ENCODE assay signal across 1 cellular context in genomic region chr3:128878556-128879124, GRCh38.
TF ChIP-seq lines count a peak whose summit lies in the region.

No MANE protein-coding gene starts in this region.

TF ChIP-seq in HepG2, 621 proteins besides CTCF, POLR2A, EP300 and RAD21 (continued from another document):
- TF ChIP-seq HMGA1 (CRISPR knock-in tag; conservative IDR thresholded peaks at IDR 0.05) (no peak), ZNF775 (CRISPR knock-in tag; IDR thresholded peaks at IDR 0.05; ENCODE audit: borderline replicate concordance) (no peak), ERF (CRISPR knock-in tag; IDR thresholded peaks at IDR 0.05) (no peak)
- TF ChIP-seq, protein P1, sequence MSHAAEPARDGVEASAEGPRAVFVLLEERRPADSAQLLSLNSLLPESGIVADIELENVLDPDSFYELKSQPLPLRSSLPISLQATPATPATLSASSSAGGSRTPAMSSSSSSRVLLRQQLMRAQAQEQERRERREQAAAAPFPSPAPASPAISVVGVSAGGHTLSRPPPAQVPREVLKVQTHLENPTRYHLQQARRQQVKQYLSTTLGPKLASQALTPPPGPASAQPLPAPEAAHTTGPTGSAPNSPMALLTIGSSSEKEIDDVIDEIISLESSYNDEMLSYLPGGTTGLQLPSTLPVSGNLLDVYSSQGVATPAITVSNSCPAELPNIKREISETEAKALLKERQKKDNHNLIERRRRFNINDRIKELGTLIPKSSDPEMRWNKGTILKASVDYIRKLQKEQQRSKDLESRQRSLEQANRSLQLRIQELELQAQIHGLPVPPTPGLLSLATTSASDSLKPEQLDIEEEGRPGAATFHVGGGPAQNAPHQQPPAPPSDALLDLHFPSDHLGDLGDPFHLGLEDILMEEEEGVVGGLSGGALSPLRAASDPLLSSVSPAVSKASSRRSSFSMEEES (CRISPR knock-in tag; IDR thresholded peaks at IDR 0.05) = no peak
